ENCODE assay signal across 21 cellular contexts in the genomic region with DNA sequence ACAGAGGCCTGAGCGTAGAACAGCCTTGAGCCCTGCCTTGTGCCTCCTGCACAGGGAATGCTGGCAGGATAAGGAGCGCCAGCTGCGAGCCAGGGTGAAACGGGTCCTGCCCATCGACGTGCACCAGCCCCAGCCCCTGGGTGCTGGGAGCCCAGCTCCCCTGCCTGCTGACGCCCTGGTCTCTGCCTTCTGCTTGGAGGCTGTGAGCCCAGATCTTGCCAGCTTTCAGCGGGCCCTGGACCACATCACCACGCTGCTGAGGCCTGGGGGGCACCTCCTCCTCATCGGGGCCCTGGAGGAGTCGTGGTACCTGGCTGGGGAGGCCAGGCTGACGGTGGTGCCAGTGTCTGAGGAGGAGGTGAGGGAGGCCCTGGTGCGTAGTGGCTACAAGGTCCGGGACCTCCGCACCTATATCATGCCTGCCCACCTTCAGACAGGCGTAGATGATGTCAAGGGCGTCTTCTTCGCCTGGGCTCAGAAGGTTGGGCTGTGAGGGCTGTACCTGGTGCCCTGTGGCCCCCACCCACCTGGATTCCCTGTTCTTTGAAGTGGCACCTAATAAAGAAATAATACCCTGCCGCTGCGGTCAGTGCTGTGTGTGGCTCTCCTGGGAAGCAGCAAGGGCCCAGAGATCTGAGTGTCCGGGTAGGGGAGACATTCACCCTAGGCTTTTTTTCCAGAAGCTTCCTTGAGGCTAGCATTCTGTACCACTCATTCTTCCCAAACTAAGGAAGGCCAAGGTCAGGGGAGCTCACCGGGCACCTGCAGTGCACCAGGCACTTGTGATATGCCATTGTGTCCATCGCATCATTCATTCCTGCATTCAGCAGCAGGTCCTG. TPM values are rescaled to one million over a fixed set of nuclear protein-coding genes. Genes with fewer than 3 reads are reported as not detected.
"Had no signal": no experiment of that assay in that cellular context is flagged by ENCODE, and none has a peak within 500 bp of the region (broad histone marks: within the 10 kb centered on the region; RNA-seq: fewer than 3 reads in every experiment).

No MANE protein-coding gene starts in this region.

- H3K9me3 Mint-ChIP-seq: immature natural killer cell, T-cell had no signal

- H3K4me3 Mint-ChIP-seq: immature natural killer cell, T-cell had no signal

- H3K4me3 ChIP-seq: lung, skin epidermis, tibial nerve had no signal

- H3K27ac ChIP-seq: esophagus squamous epithelium, skin epidermis, tibial nerve had no signal

- DNase-seq: activated CD4-positive, alpha-beta T cell treated with anti-CD3 and anti-CD28 coated beads, Interleukin-2, amount 50 U/mL, for 1 hour; activated CD8-positive, alpha-beta memory T cell treated with anti-CD3 and anti-CD28 coated beads for 24 hours; activated naive CD4-positive, alpha-beta T cell; aorta; cerebellar nuclear complex; effector CD8-positive, alpha-beta T cell; esophagus squamous epithelium; glutamatergic neuron; immature natural killer cell; midbrain; stimulated activated CD4-positive, alpha-beta T cell treated with anti-CD3 and anti-CD28 coated beads, Interleukin-15, amount 100 ng/mL, for 24 hours; stimulated activated CD4-positive, alpha-beta T cell treated with anti-CD3 and anti-CD28 coated beads, Interleukin-4, amount 100 ng/mL, for 1 hour; stimulated activated naive CD4-positive, alpha-beta T cell; T-cell; T-helper 9 cell had no signal

- H3K9me3 ChIP-seq: esophagus squamous epithelium, tibial nerve had no signal

- H3K36me3 ChIP-seq: esophagus squamous epithelium, tibial nerve had no signal

- ATAC-seq: activated CD4-positive, CD25-positive, alpha-beta regulatory T cell treated with anti-CD3 and anti-CD28 coated beads, Interleukin-2, amount 50 U/mL, for 24 hours; T-cell had no signal

- H3K27ac Mint-ChIP-seq: immature natural killer cell, T-cell had no signal

- H3K36me3 Mint-ChIP-seq: immature natural killer cell, T-cell had no signal

RNA-seq across cellular contexts. Expression of a gene that starts 1.9 kb away (rescaled TPM):
- total RNA-seq: endothelial cell of umbilical vein, fibroblast of villous mesenchyme had no signal

RNA-seq across cellular contexts. Expression of a gene that starts 5.0 kb away (rescaled TPM):
- total RNA-seq: fibroblast of villous mesenchyme had no signal
